In the genomic region with DNA sequence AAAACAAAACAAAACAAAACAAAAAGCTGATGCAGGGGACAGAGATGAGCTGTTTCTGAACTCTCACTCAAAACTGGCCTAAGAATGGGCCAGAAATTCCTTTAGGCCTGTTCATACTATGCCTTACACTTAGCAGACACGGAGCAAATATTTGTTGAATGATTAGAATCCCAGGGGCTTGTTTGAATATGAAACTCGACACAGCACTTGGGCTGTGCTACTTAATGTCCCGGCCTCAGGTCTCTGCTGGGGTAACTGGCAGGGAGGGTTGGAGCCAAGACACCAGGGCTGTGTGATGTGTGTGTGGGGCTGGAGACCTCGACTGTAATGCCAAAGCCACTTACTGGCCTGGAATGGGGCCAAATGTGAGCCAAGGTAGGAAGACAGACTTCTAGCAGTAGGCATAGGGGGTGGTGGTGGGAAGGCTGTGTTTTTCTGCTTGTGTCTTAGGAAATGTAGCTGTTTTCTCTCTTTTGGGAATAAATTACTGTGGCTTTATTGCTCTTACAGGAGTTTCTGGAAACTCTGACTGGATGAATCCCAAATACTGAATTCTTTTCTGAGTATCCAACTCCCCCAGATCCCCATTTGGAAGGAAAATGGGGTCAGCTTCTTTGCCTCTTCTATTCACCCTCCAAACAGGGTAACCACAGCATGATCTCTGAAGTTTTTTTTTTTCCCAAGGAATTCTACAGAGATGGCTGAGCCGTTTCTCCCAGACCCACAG, we compare ENCODE assay signal across 9 cellular contexts.
A peak's percentile ranks its signal among the peaks of the same experiment; 100 is the strongest.
DNase-seq lines count a peak whose midpoint lies in the region; ATAC-seq and TF ChIP-seq lines count a peak whose summit lies in the region.
"Had no signal": no experiment of that assay in that cellular context is flagged by ENCODE, and none has a peak within 500 bp of the region (broad histone marks: within the 10 kb centered on the region; RNA-seq: fewer than 3 reads in every experiment).

No MANE protein-coding gene starts in this region.

- intact Hi-C loops in left ventricle myocardium superior (cut with micrococcal nuclease): no loop called here

- peak; percentile 4 to 13 for DNase-seq in SW 1271 (lab: John Stamatoyannopoulos, UW)
- DNase-seq in left ventricle myocardium superior: peak; percentile 40
- DNase-seq in activated naive CD4-positive, alpha-beta T cell treated with Interleukin-2 at 50 U/mL for 16 hours: no peak
- no peak for DNase-seq in NCI-H2227 (lab: John Stamatoyannopoulos, UW; ENCODE audit: unreplicated experiment)
- DNase-seq: NCI-H446 treated with DMSO at 0.1 percent for 48 hours had no signal

- TF ChIP-seq CTCF in HEK293 (tag by site-specific recombination; IDR thresholded peaks at IDR 0.05): no peak

- ATAC-seq in left ventricle myocardium superior (peak; percentile 88), GM19397 (IDR thresholded peaks at IDR 0.05; ENCODE audit: unreplicated experiment) (no peak), GM18873 (IDR thresholded peaks at IDR 0.05; ENCODE audit: low FRiP score, unreplicated experiment) (no peak)

- H3K4me1 ChIP-seq in HEK293 (ENCODE audit: control insufficient read depth, insufficient read depth, low read length): no peaks in the 10 kb centered on the region

- no peaks in the 10 kb centered on the region for H3K36me3 ChIP-seq in HEK293 (ENCODE audit: control insufficient read depth in 2 of 2, insufficient read depth in 1 of 2, low read length in 2 of 2)

- POLR2A ChIA-PET in HEK293 (lab: Yijun Ruan, JAX): interaction anchor here (0.6 kb wide), 1 partner anchor 57 kb away, joined by 3 read pairs; no protein-coding TSS in a partner anchor

- CTCF ChIA-PET in HEK293 (lab: Yijun Ruan, JAX): no interaction called here

- H3K4me3 ChIP-seq in HEK293 (ENCODE audit: low read depth, low read length) (no peak overlapping the region), skin epidermis (no peak overlapping the region)

- H3K9me3 ChIP-seq in HEK293 (ENCODE audit: control insufficient read depth, insufficient read depth, low read depth, low read length): no peaks in the 10 kb centered on the region

- no peak overlapping the region for H3K27ac ChIP-seq in HEK293 (ENCODE audit: extremely low read depth, low read depth, low read length)
- peak overlapping the region in 13 of 21 experiments; percentile 1 to 75 (median 43) for H3K27ac ChIP-seq in skin epidermis

TF ChIP-seq in HEK293, 187 proteins besides CTCF, POLR2A, EP300 and RAD21:
- TF ChIP-seq ZSCAN23 (tag by site-specific recombination; IDR thresholded peaks at IDR 0.05) (no peak), GLIS1 (tag by site-specific recombination; IDR thresholded peaks at IDR 0.05) (no peak), ZNF292 (tag by site-specific recombination; IDR thresholded peaks at IDR 0.05; ENCODE audit: borderline replicate concordance, low read depth) (no peak), ZBTB21 (tag by site-specific recombination; IDR thresholded peaks at IDR 0.05) (no peak)
- TF ChIP-seq, protein P1, sequence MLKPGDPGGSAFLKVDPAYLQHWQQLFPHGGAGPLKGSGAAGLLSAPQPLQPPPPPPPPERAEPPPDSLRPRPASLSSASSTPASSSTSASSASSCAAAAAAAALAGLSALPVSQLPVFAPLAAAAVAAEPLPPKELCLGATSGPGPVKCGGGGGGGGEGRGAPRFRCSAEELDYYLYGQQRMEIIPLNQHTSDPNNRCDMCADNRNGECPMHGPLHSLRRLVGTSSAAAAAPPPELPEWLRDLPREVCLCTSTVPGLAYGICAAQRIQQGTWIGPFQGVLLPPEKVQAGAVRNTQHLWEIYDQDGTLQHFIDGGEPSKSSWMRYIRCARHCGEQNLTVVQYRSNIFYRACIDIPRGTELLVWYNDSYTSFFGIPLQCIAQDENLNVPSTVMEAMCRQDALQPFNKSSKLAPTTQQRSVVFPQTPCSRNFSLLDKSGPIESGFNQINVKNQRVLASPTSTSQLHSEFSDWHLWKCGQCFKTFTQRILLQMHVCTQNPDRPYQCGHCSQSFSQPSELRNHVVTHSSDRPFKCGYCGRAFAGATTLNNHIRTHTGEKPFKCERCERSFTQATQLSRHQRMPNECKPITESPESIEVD (tag by site-specific recombination; IDR thresholded peaks at IDR 0.05): no peak
- TF ChIP-seq, protein P2, sequence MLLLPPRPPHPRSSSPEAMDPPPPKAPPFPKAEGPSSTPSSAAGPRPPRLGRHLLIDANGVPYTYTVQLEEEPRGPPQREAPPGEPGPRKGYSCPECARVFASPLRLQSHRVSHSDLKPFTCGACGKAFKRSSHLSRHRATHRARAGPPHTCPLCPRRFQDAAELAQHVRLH (tag by site-specific recombination; IDR thresholded peaks at IDR 0.05): no peak
- TF ChIP-seq, protein P3, sequence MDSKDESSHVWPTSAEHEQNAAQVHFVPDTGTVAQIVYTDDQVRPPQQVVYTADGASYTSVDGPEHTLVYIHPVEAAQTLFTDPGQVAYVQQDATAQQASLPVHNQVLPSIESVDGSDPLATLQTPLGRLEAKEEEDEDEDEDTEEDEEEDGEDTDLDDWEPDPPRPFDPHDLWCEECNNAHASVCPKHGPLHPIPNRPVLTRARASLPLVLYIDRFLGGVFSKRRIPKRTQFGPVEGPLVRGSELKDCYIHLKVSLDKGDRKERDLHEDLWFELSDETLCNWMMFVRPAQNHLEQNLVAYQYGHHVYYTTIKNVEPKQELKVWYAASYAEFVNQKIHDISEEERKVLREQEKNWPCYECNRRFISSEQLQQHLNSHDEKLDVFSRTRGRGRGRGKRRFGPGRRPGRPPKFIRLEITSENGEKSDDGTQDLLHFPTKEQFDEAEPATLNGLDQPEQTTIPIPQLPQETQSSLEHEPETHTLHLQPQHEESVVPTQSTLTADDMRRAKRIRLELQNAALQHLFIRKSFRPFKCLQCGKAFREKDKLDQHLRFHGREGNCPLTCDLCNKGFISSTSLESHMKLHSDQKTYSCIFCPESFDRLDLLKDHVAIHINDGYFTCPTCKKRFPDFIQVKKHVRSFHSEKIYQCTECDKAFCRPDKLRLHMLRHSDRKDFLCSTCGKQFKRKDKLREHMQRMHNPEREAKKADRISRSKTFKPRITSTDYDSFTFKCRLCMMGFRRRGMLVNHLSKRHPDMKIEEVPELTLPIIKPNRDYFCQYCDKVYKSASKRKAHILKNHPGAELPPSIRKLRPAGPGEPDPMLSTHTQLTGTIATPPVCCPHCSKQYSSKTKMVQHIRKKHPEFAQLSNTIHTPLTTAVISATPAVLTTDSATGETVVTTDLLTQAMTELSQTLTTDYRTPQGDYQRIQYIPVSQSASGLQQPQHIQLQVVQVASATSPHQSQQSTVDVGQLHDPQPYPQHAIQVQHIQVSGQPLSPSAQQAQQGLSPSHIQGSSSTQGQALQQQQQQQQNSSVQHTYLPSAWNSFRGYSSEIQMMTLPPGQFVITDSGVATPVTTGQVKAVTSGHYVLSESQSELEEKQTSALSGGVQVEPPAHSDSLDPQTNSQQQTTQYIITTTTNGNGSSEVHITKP (tag by site-specific recombination; IDR thresholded peaks at IDR 0.05): peak; percentile 68
TF ChIP-seq in HEK293: peak in this region for 1.

Comparison
In these comparisons a context has a peak if more than half of its experiments do, and no peak if none do; other contexts are left out.
1. DNase-seq: peak in SW 1271 (2 of 2) and left ventricle myocardium superior (single experiment); none in activated naive CD4-positive, alpha-beta T cell treated with Interleukin-2 at 50 U/mL for 16 hours (single experiment) and NCI-H2227 (single experiment).